8 cellular contexts compared by ENCODE assay signal in genomic region chr1:40338745-40339419, GRCh38. TPM values are rescaled to one million over a fixed set of nuclear protein-coding genes. Genes with fewer than 3 reads are reported as not detected.
DNase-seq lines count a peak whose midpoint lies in the region; ATAC-seq and TF ChIP-seq lines count a peak whose summit lies in the region.

No MANE protein-coding gene starts in this region.

- H3K9me3 Mint-ChIP-seq in IgD-negative memory B cell (no peaks in the 10 kb centered on the region), endothelial cell (ENCODE audit: unreplicated experiment) (no peaks in the 10 kb centered on the region)

- H3K4me3 Mint-ChIP-seq in IgD-negative memory B cell (peak overlapping the region in 2 of 4 donors; percentile 41 to 42), endothelial cell (ENCODE audit: unreplicated experiment) (no peak overlapping the region)

- H3K27me3 Mint-ChIP-seq in IgD-negative memory B cell: no peaks in the 10 kb centered on the region
- H3K27me3 Mint-ChIP-seq in endothelial cell (ENCODE audit: unreplicated experiment): peaks cover 6% of the 10 kb centered on the region

- TF ChIP-seq CTCF in endothelial cell (IDR thresholded peaks at IDR 0.05; ENCODE audit: unreplicated experiment) (peak; percentile 92), mucosa of descending colon (IDR thresholded peaks at IDR 0.05) (peak; percentile 97)

- H3K9ac ChIP-seq in NT2/D1 (ENCODE audit: insufficient read length, low read depth): no peak overlapping the region

- H3K36me3 ChIP-seq in NT2/D1 (ENCODE audit: insufficient read depth, insufficient read length, low read length) (no peaks in the 10 kb centered on the region), mucosa of descending colon (ENCODE audit: low read depth) (no peaks in the 10 kb centered on the region)

- intact Hi-C loops in mucosa of descending colon (cut with DNase I, micrococcal nuclease): loop anchor here (2.0 to 10.0 kb wide), 2 partner anchors 186 to 194 kb away; no protein-coding TSS in a partner anchor

- H3K36me3 Mint-ChIP-seq in IgD-negative memory B cell (no peaks in the 10 kb centered on the region), endothelial cell (ENCODE audit: low read depth, unreplicated experiment) (no peaks in the 10 kb centered on the region)

- ATAC-seq in mucosa of descending colon: peak; percentile 95
- no peak for ATAC-seq in HG03460 (IDR thresholded peaks at IDR 0.05; ENCODE audit: unreplicated experiment)

- DNase-seq in DMS79 (lab: John Stamatoyannopoulos, UW) (peak; percentile 53), NT2/D1 (ENCODE audit: low read depth, low spot score) (peak; percentile 91), endothelial cell (ENCODE audit: low spot score) (peak; percentile 92), mucosa of descending colon (peak; percentile 85 to 92 (median 92))
- DNase-seq in activated CD8-positive, alpha-beta memory T cell treated with anti-CD3 and anti-CD28 coated beads, Interleukin-2, amount 50 U/mL, for 4 hours: peak; percentile 94
- peak; percentile 71 to 88 for DNase-seq in stimulated activated CD8-positive, alpha-beta memory T cell treated with anti-CD3 and anti-CD28 coated beads, Interleukin-2, amount 100 ng/mL, for 48 hours (ENCODE audit: low read depth in 2 of 2)

- no peaks in the 10 kb centered on the region for H3K4me1 ChIP-seq in NT2/D1 (ENCODE audit: insufficient read depth, insufficient read length)
- H3K4me1 ChIP-seq in mucosa of descending colon (ENCODE audit: low read depth): no peaks in the 10 kb centered on the region

- H3K9me3 ChIP-seq in NT2/D1 (ENCODE audit: insufficient read depth, low read length): no peaks in the 10 kb centered on the region
- no peaks in the 10 kb centered on the region for H3K9me3 ChIP-seq in mucosa of descending colon

- H3K4me1 Mint-ChIP-seq in IgD-negative memory B cell (peaks cover 25 to 34% (median 32%) of the 10 kb centered on the region in 3 donors), endothelial cell (ENCODE audit: unreplicated experiment) (peaks cover 2% of the 10 kb centered on the region)

- peaks cover 16% of the 10 kb centered on the region for H3K27me3 ChIP-seq in NT2/D1 (ENCODE audit: insufficient read depth, insufficient read length)

- H3K4me3 ChIP-seq in NT2/D1 (ENCODE audit: insufficient read length, low read depth) (no peak overlapping the region), mucosa of descending colon (no peak overlapping the region)

- H3K27ac Mint-ChIP-seq in IgD-negative memory B cell (peak overlapping the region in 2 of 3 donors; percentile 0 to 1), endothelial cell (ENCODE audit: unreplicated experiment) (no peak overlapping the region)

RNA-seq across cellular contexts. Expression of gene COL9A2, which starts 21.8 kb away (rescaled TPM):
- polyA plus RNA-seq in IgD-negative memory B cell: 3.0 TPM
- total RNA-seq in endothelial cell (ENCODE audit: unreplicated experiment) (5.4 TPM), mucosa of descending colon (10 to 100 TPM in 1 of 3 donors, 1 to 10 TPM in 2; 3.4 to 11.2 (median 4.8) TPM)

RNA-seq across cellular contexts. Expression of gene SMAP2, which starts 34.6 kb away (rescaled TPM):
- polyA plus RNA-seq in IgD-negative memory B cell: 624 TPM
- total RNA-seq in endothelial cell (ENCODE audit: unreplicated experiment) (12.1 TPM), mucosa of descending colon (10 to 100 TPM; 22.0 to 35.6 (median 24.7) TPM)
